In the genomic region with DNA sequence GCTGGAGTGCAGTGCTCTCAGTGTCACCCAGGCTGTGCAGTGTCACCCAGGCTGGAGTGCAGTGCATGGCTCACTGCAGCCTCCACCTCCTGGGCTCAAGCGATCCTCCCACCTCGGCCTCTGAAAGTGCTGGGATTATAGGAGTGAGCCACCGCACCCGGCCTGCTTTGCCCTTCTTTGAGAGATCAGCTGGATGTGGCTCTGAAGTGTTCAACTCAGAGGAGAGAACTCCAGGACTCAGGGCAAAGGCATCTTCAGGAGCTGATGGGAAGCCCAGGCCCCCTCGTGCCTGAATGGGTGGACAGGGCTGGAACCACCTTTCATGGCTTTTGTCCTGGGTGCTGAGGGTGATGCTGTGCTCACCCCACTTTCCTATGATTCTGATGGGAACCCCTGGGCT, we compare ENCODE assay signal across 1 cellular context.
TF ChIP-seq lines count a peak whose summit lies in the region.

No MANE protein-coding gene starts in this region.

TF ChIP-seq in HepG2, 621 proteins besides CTCF, POLR2A, EP300 and RAD21:
- TF ChIP-seq, protein P1, sequence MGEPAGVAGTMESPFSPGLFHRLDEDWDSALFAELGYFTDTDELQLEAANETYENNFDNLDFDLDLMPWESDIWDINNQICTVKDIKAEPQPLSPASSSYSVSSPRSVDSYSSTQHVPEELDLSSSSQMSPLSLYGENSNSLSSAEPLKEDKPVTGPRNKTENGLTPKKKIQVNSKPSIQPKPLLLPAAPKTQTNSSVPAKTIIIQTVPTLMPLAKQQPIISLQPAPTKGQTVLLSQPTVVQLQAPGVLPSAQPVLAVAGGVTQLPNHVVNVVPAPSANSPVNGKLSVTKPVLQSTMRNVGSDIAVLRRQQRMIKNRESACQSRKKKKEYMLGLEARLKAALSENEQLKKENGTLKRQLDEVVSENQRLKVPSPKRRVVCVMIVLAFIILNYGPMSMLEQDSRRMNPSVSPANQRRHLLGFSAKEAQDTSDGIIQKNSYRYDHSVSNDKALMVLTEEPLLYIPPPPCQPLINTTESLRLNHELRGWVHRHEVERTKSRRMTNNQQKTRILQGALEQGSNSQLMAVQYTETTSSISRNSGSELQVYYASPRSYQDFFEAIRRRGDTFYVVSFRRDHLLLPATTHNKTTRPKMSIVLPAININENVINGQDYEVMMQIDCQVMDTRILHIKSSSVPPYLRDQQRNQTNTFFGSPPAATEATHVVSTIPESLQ (CRISPR knock-in tag; conservative IDR thresholded peaks at IDR 0.05) = no peak
- TF ChIP-seq, protein P2, sequence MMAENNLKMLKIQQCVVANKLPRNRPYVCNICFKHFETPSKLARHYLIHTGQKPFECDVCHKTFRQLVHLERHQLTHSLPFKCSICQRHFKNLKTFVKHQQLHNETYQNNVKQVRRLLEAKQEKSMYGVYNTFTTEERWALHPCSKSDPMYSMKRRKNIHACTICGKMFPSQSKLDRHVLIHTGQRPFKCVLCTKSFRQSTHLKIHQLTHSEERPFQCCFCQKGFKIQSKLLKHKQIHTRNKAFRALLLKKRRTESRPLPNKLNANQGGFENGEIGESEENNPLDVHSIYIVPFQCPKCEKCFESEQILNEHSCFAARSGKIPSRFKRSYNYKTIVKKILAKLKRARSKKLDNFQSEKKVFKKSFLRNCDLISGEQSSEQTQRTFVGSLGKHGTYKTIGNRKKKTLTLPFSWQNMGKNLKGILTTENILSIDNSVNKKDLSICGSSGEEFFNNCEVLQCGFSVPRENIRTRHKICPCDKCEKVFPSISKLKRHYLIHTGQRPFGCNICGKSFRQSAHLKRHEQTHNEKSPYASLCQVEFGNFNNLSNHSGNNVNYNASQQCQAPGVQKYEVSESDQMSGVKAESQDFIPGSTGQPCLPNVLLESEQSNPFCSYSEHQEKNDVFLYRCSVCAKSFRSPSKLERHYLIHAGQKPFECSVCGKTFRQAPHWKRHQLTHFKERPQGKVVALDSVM (CRISPR knock-in tag; IDR thresholded peaks at IDR 0.05) = peak; percentile 80
- TF ChIP-seq, protein P3, sequence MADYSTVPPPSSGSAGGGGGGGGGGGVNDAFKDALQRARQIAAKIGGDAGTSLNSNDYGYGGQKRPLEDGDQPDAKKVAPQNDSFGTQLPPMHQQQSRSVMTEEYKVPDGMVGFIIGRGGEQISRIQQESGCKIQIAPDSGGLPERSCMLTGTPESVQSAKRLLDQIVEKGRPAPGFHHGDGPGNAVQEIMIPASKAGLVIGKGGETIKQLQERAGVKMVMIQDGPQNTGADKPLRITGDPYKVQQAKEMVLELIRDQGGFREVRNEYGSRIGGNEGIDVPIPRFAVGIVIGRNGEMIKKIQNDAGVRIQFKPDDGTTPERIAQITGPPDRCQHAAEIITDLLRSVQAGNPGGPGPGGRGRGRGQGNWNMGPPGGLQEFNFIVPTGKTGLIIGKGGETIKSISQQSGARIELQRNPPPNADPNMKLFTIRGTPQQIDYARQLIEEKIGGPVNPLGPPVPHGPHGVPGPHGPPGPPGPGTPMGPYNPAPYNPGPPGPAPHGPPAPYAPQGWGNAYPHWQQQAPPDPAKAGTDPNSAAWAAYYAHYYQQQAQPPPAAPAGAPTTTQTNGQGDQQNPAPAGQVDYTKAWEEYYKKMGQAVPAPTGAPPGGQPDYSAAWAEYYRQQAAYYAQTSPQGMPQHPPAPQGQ (CRISPR knock-in tag; IDR thresholded peaks at IDR 0.05; ENCODE audit: borderline replicate concordance) = no peak
- TF ChIP-seq ZFP37 (CRISPR knock-in tag; IDR thresholded peaks at IDR 0.05; ENCODE audit: borderline replicate concordance) = no peak
- TF ChIP-seq RNF2 (conservative IDR thresholded peaks at IDR 0.05; ENCODE audit: low read depth) = no peak
